Comparison of ENCODE assay signal across 9 cellular contexts in genomic region chr12:62434504-62435336, GRCh38. TPM values are rescaled to one million over a fixed set of nuclear protein-coding genes. Genes with fewer than 3 reads are reported as not detected.
DNase-seq lines count a peak whose midpoint lies in the region; ATAC-seq lines count a peak whose summit lies in the region.
"Had no signal": no experiment of that assay in that cellular context is flagged by ENCODE, and none has a peak within 500 bp of the region (broad histone marks: within the 10 kb centered on the region; RNA-seq: fewer than 3 reads in every experiment).

No MANE protein-coding gene starts in this region.

- H3K4me1 Mint-ChIP-seq in stimulated activated naive CD8-positive, alpha-beta T cell treated with anti-CD3 and anti-CD28 coated beads, Interleukin-15, Interleukin-2, amounts not matched to agents 100 ng/mL and 50 ng/mL, for 24 hours (ENCODE audit: low read depth): peaks cover 8% of the 10 kb centered on the region
- H3K4me1 Mint-ChIP-seq in effector memory CD8-positive, alpha-beta T cell (ENCODE audit: low read depth in 2 of 2): peaks cover 17 to 21% of the 10 kb centered on the region in 2 donors
- H3K4me1 Mint-ChIP-seq in natural killer cell treated with Interleukin-12 subunit alpha and Interleukin-12 subunit beta and Interleukin-15 and Interleukin-18, amount 100 ng/mL, for 72 hours (ENCODE audit: low read depth in 2 of 2): peaks cover 12 to 14% of the 10 kb centered on the region in 2 donors

- no peak overlapping the region for H3K27ac Mint-ChIP-seq in stimulated activated naive CD8-positive, alpha-beta T cell treated with anti-CD3 and anti-CD28 coated beads, Interleukin-15, Interleukin-2, amounts not matched to agents 100 ng/mL and 50 ng/mL, for 24 hours
- peak overlapping the region in 1 of 2 donors; percentile 36 for H3K27ac Mint-ChIP-seq in effector memory CD8-positive, alpha-beta T cell
- peak overlapping the region in 1 of 2 donors; percentile 20 for H3K27ac Mint-ChIP-seq in natural killer cell treated with Interleukin-12 subunit alpha and Interleukin-12 subunit beta and Interleukin-15 and Interleukin-18, amount 100 ng/mL, for 72 hours

- peaks cover 46% of the 10 kb centered on the region for H3K27me3 Mint-ChIP-seq in stimulated activated naive CD8-positive, alpha-beta T cell treated with anti-CD3 and anti-CD28 coated beads, Interleukin-15, Interleukin-2, amounts not matched to agents 100 ng/mL and 50 ng/mL, for 24 hours
- peaks cover 63% of the 10 kb centered on the region in 2 donors for H3K27me3 Mint-ChIP-seq in effector memory CD8-positive, alpha-beta T cell
- H3K27me3 Mint-ChIP-seq in natural killer cell treated with Interleukin-12 subunit alpha and Interleukin-12 subunit beta and Interleukin-15 and Interleukin-18, amount 100 ng/mL, for 72 hours: peaks cover 40 to 51% of the 10 kb centered on the region in 2 donors

- no peaks in the 10 kb centered on the region for H3K36me3 Mint-ChIP-seq in stimulated activated naive CD8-positive, alpha-beta T cell treated with anti-CD3 and anti-CD28 coated beads, Interleukin-15, Interleukin-2, amounts not matched to agents 100 ng/mL and 50 ng/mL, for 24 hours (ENCODE audit: low read depth)
- H3K36me3 Mint-ChIP-seq in effector memory CD8-positive, alpha-beta T cell (ENCODE audit: insufficient read depth): peaks cover 8% of the 10 kb centered on the region
- H3K36me3 Mint-ChIP-seq in natural killer cell treated with Interleukin-12 subunit alpha and Interleukin-12 subunit beta and Interleukin-15 and Interleukin-18, amount 100 ng/mL, for 72 hours: no peaks in the 10 kb centered on the region

- no peak for DNase-seq in stimulated activated naive CD8-positive, alpha-beta T cell treated with anti-CD3 and anti-CD28 coated beads, Interleukin-15, Interleukin-2, amounts not matched to agents 100 U/mL and 50 U/mL, for 24 hours
- DNase-seq in OCI-M1 (lab: John Stamatoyannopoulos, UW) (peak; percentile 73), occipital lobe (lab: John Stamatoyannopoulos, UW) (no peak)
- no peak for DNase-seq in effector memory CD8-positive, alpha-beta T cell
- DNase-seq in natural killer cell treated with Interleukin-12 subunit alpha and Interleukin-12 subunit beta and Interleukin-15 and Interleukin-18, amount 100 ng/mL, for 72 hours (ENCODE audit: low spot score): no peak

- no peaks in the 10 kb centered on the region for H3K9me3 Mint-ChIP-seq in stimulated activated naive CD8-positive, alpha-beta T cell treated with anti-CD3 and anti-CD28 coated beads, Interleukin-15, Interleukin-2, amounts not matched to agents 100 ng/mL and 50 ng/mL, for 24 hours
- H3K9me3 Mint-ChIP-seq in effector memory CD8-positive, alpha-beta T cell: no peaks in the 10 kb centered on the region
- no peaks in the 10 kb centered on the region for H3K9me3 Mint-ChIP-seq in natural killer cell treated with Interleukin-12 subunit alpha and Interleukin-12 subunit beta and Interleukin-15 and Interleukin-18, amount 100 ng/mL, for 72 hours

- H3K4me3 Mint-ChIP-seq in stimulated activated naive CD8-positive, alpha-beta T cell treated with anti-CD3 and anti-CD28 coated beads, Interleukin-15, Interleukin-2, amounts not matched to agents 100 ng/mL and 50 ng/mL, for 24 hours: peak overlapping the region; percentile 83
- H3K4me3 Mint-ChIP-seq in effector memory CD8-positive, alpha-beta T cell: peak overlapping the region; percentile 83 to 89
- H3K4me3 Mint-ChIP-seq in natural killer cell treated with Interleukin-12 subunit alpha and Interleukin-12 subunit beta and Interleukin-15 and Interleukin-18, amount 100 ng/mL, for 72 hours: peak overlapping the region; percentile 81

- no peak for ATAC-seq in stimulated activated naive CD8-positive, alpha-beta T cell treated with anti-CD3 and anti-CD28 coated beads, Interleukin-15, Interleukin-2, amounts not matched to agents 100 U/mL and 50 U/mL, for 24 hours
- peak; percentile 37 for ATAC-seq in effector memory CD8-positive, alpha-beta T cell (replicated peaks)
- ATAC-seq in natural killer cell treated with Interleukin-12 subunit alpha and Interleukin-12 subunit beta and Interleukin-15 and Interleukin-18, amount 100 ng/mL, for 72 hours: peak; percentile 54 to 56
- ATAC-seq in GM19023 (IDR thresholded peaks at IDR 0.05; ENCODE audit: unreplicated experiment): no peak
- ATAC-seq in GM21423 (IDR thresholded peaks at IDR 0.05; ENCODE audit: unreplicated experiment): no peak
- ATAC-seq: HCT116 had no signal

RNA-seq across cellular contexts. Expression of gene MON2, which starts 31.9 kb away (rescaled TPM):
- total RNA-seq in natural killer cell treated with Interleukin-12 subunit alpha and Interleukin-12 subunit beta and Interleukin-15 and Interleukin-18, amount 100 ng/mL, for 72 hours: 10 to 100 TPM; 80.1 to 89.9 TPM
- total RNA-seq in occipital lobe: 90.8 TPM

Comparison
In these comparisons a context has a peak if more than half of its experiments do, and no peak if none do; other contexts are left out.
1. ATAC-seq: peak in effector memory CD8-positive, alpha-beta T cell (single experiment) and natural killer cell treated with Interleukin-12 subunit alpha and Interleukin-12 subunit beta and Interleukin-15 and Interleukin-18, amount 100 ng/mL, for 72 hours (2 of 2); none in stimulated activated naive CD8-positive, alpha-beta T cell treated with anti-CD3 and anti-CD28 coated beads, Interleukin-15, Interleukin-2, amounts not matched to agents 100 U/mL and 50 U/mL, for 24 hours (single experiment), GM19023 (single experiment) and GM21423 (single experiment).
2. Peak in every context shown above with its lines, with median percentiles within 50 percentile points of each other: H3K4me3 Mint-ChIP-seq.